Comparison of ENCODE assay signal across 23 cellular contexts in genomic region chr1:188517139-188517538, GRCh38.
"Had no signal": no experiment of that assay in that cellular context is flagged by ENCODE, and none has a peak within 500 bp of the region (broad histone marks: within the 10 kb centered on the region; RNA-seq: fewer than 3 reads in every experiment).

No MANE protein-coding gene starts in this region.

- H3K27ac Mint-ChIP-seq: immature natural killer cell; naive thymus-derived CD8-positive, alpha-beta T cell; nephron progenitor cell; neural progenitor cell; stimulated activated naive B cell treated with anti-CD40 and anti-IgM and Interleukin-4, amounts not matched to agents 10 μg/mL and 1 μg/mL and 100 μg/mL, for 72 hours had no signal

- H3K36me3 Mint-ChIP-seq: immature natural killer cell; naive thymus-derived CD8-positive, alpha-beta T cell; neural progenitor cell; stimulated activated naive B cell treated with anti-CD40 and anti-IgM and Interleukin-4, amounts not matched to agents 10 μg/mL and 1 μg/mL and 100 μg/mL, for 72 hours had no signal

- H3K4me1 Mint-ChIP-seq: immature natural killer cell; naive thymus-derived CD8-positive, alpha-beta T cell; nephron progenitor cell; stimulated activated naive B cell treated with anti-CD40 and anti-IgM and Interleukin-4, amounts not matched to agents 10 μg/mL and 1 μg/mL and 100 μg/mL, for 72 hours had no signal

- H3K4me3 Mint-ChIP-seq: immature natural killer cell; naive thymus-derived CD8-positive, alpha-beta T cell; nephron progenitor cell; neural progenitor cell; stimulated activated naive B cell treated with anti-CD40 and anti-IgM and Interleukin-4, amounts not matched to agents 10 μg/mL and 1 μg/mL and 100 μg/mL, for 72 hours had no signal

- H3K9me3 Mint-ChIP-seq: nephron progenitor cell, neural progenitor cell had no signal

- DNase-seq: hypothalamus; immature natural killer cell; kidney; left colon; left lung; lower lobe of right lung; mammary epithelial cell; mesenchymal stem cell; naive thymus-derived CD8-positive, alpha-beta T cell; nephron progenitor cell; occipital lobe; psoas muscle; right lobe of liver; stimulated activated CD4-positive, alpha-beta T cell treated with anti-CD3 and anti-CD28 coated beads, Interleukin-1b, Interleukin-23, amount 100 ng/mL, for 48 hours; stimulated activated CD4-positive, alpha-beta T cell treated with anti-CD3 and anti-CD28 coated beads, Interleukin-4, amount 100 ng/mL, for 1 hour; stimulated activated naive B cell treated with anti-CD40 and anti-IgM and Interleukin-4, amounts not matched to agents 10 μg/mL and 1 μg/mL and 100 μg/mL, for 72 hours; stimulated activated naive CD8-positive, alpha-beta T cell treated with anti-CD3 and anti-CD28 coated beads, Interleukin-15, Interleukin-2, amounts not matched to agents 100 U/mL and 50 U/mL, for 24 hours; stomach; testis; thyroid gland; transverse colon; upper lobe of left lung had no signal

- H3K27me3 Mint-ChIP-seq: naive thymus-derived CD8-positive, alpha-beta T cell; stimulated activated naive B cell treated with anti-CD40 and anti-IgM and Interleukin-4, amounts not matched to agents 10 μg/mL and 1 μg/mL and 100 μg/mL, for 72 hours had no signal

- ATAC-seq: left colon; left lung; lower lobe of right lung; naive thymus-derived CD8-positive, alpha-beta T cell; psoas muscle; right lobe of liver; stimulated activated naive B cell treated with anti-CD40 and anti-IgM and Interleukin-4, amounts not matched to agents 10 μg/mL and 1 μg/mL and 100 μg/mL, for 72 hours; stimulated activated naive CD8-positive, alpha-beta T cell treated with anti-CD3 and anti-CD28 coated beads, Interleukin-15, Interleukin-2, amounts not matched to agents 100 U/mL and 50 U/mL, for 24 hours had no signal
